Comparison of ENCODE assay signal across 17 cellular contexts in genomic region chr6:34598725-34599124, GRCh38. TPM values are rescaled to one million over a fixed set of nuclear protein-coding genes. Genes with fewer than 3 reads are reported as not detected.
A peak's percentile ranks its signal among the peaks of the same experiment; 100 is the strongest.
DNase-seq lines count a peak whose midpoint lies in the region; ATAC-seq and TF ChIP-seq lines count a peak whose summit lies in the region.
"Had no signal": no experiment of that assay in that cellular context is flagged by ENCODE, and none has a peak within 500 bp of the region (broad histone marks: within the 10 kb centered on the region; RNA-seq: fewer than 3 reads in every experiment).

No MANE protein-coding gene starts in this region.

- H3K4me3 ChIP-seq in transverse colon (no peak overlapping the region), SJCRH30 (no peak overlapping the region)

- H3K27me3 ChIP-seq in transverse colon, result no peaks in the 10 kb centered on the region
- no peaks in the 10 kb centered on the region for H3K27me3 ChIP-seq in SJCRH30

- CTCF ChIA-PET in MCF 10A (lab: Yijun Ruan, JAX), result interaction anchor here (0.6 to 4.5 kb wide), 3 partner anchors 10 to 189 kb away, joined by 3 to 34 read pairs (median 3); no protein-coding TSS in a partner anchor
- CTCF ChIA-PET in activated CD8-positive, alpha-beta T cell treated with anti-CD3 and anti-CD28 coated beads, Interleukin-2, amount 10 ng/mL, durations not matched to agents 7 days and 5 days (lab: Charles Lee), result interaction anchor here (1.9 to 2.6 kb wide), 2 partner anchors 11 to 139 kb away, joined by 6 to 9 read pairs; no protein-coding TSS in a partner anchor

- H3K4me1 Mint-ChIP-seq in MCF 10A (ENCODE audit: insufficient read depth, unreplicated experiment), result peaks cover 29% of the 10 kb centered on the region
- peaks cover 5% of the 10 kb centered on the region for H3K4me1 Mint-ChIP-seq in activated CD8-positive, alpha-beta T cell treated with anti-CD3 and anti-CD28 coated beads, Interleukin-2, amount 10 ng/mL, durations not matched to agents 7 days and 5 days (ENCODE audit: low read depth)

- WGBS in transverse colon (ENCODE audit: low coverage in 1 of 2), 2 donors, result 39 to 50% methylated on average over 1 to 3 of the region's 3 CpGs

- TF ChIP-seq CTCF in MCF 10A (IDR thresholded peaks at IDR 0.05; ENCODE audit: unreplicated experiment) (no peak), transverse colon (IDR thresholded peaks at IDR 0.05) (no peak)

- in situ Hi-C loops in T47D (cut with HindIII; ENCODE audit: low pct_unique_long_range_greater_than_20kb, low sequenced_read_pairs) (no loop called here), transverse colon (cut with MboI; ENCODE audit: low pct_ligation_motif_present in 1 of 4, low pct_unique_long_range_greater_than_20kb in 1 of 4, low sequenced_read_pairs in 3 of 4) (no loop called here)

- H3K27ac ChIP-seq in transverse colon, result peak overlapping the region; percentile 2 to 47 (median 28)
- H3K27ac ChIP-seq in SJCRH30, result no peak overlapping the region

- intact Hi-C loops in MCF 10A (cut with micrococcal nuclease) (no loop called here), transverse colon (cut with DNase I; ENCODE audit: low total_unique reads) (no loop called here)

- POLR2A ChIA-PET in MCF 10A (lab: Yijun Ruan, JAX), result interaction anchor here (1.1 to 1.2 kb wide), 2 partner anchors 10 to 20 kb away, joined by 3 to 5 read pairs; no protein-coding TSS in a partner anchor
- POLR2A ChIA-PET in activated CD8-positive, alpha-beta T cell treated with anti-CD3 and anti-CD28 coated beads, Interleukin-2, amount 10 ng/mL, durations not matched to agents 7 days and 5 days (lab: Charles Lee), result interaction anchor here (0.9 kb wide), 1 partner anchor 651 kb away, joined by 3 read pairs; no protein-coding TSS in a partner anchor

- peaks cover 8% of the 10 kb centered on the region for H3K36me3 Mint-ChIP-seq in MCF 10A (ENCODE audit: insufficient read depth, unreplicated experiment)
- no peaks in the 10 kb centered on the region for H3K36me3 Mint-ChIP-seq in activated CD8-positive, alpha-beta T cell treated with anti-CD3 and anti-CD28 coated beads, Interleukin-2, amount 10 ng/mL, durations not matched to agents 7 days and 5 days (ENCODE audit: low read depth)

- H3K9me3 ChIP-seq in transverse colon, result no peaks in the 10 kb centered on the region
- H3K9me3 ChIP-seq in SJCRH30 (replicated peaks), result no peaks in the 10 kb centered on the region
- H3K9me3 ChIP-seq: Caco-2 had no signal

- no peak overlapping the region for H3K4me3 Mint-ChIP-seq in MCF 10A (ENCODE audit: unreplicated experiment)
- H3K4me3 Mint-ChIP-seq in activated CD8-positive, alpha-beta T cell treated with anti-CD3 and anti-CD28 coated beads, Interleukin-2, amount 10 ng/mL, durations not matched to agents 7 days and 5 days, result no peak overlapping the region
- H3K4me3 Mint-ChIP-seq: stimulated activated naive B cell treated with anti-CD40 and anti-IgM and Interleukin-4, amounts not matched to agents 10 μg/mL and 1 μg/mL and 100 μg/mL, for 72 hours had no signal

- TF ChIP-seq EP300 in transverse colon (IDR thresholded peaks at IDR 0.05; ENCODE audit: low read depth), result no peak

- BruUV-seq in MCF 10A (replicated peaks; lab: Mats Ljungman, UMichigan), result no TSS peak

- no peaks in the 10 kb centered on the region for H3K9me3 Mint-ChIP-seq in MCF 10A (ENCODE audit: unreplicated experiment)
- no peaks in the 10 kb centered on the region for H3K9me3 Mint-ChIP-seq in activated CD8-positive, alpha-beta T cell treated with anti-CD3 and anti-CD28 coated beads, Interleukin-2, amount 10 ng/mL, durations not matched to agents 7 days and 5 days (ENCODE audit: insufficient read depth)
- H3K9me3 Mint-ChIP-seq: stimulated activated naive B cell treated with anti-CD40 and anti-IgM and Interleukin-4, amounts not matched to agents 10 μg/mL and 1 μg/mL and 100 μg/mL, for 72 hours had no signal

- H3K4me1 ChIP-seq in transverse colon, result peaks cover 6 to 50% (median 28%) of the 10 kb centered on the region in 4 donors
- no peaks in the 10 kb centered on the region for H3K4me1 ChIP-seq in SJCRH30

- no peak for ATAC-seq in activated CD8-positive, alpha-beta T cell treated with anti-CD3 and anti-CD28 coated beads, Interleukin-2, amount 10 ng/mL, durations not matched to agents 7 days and 5 days
- no peak for ATAC-seq in HG03378 (IDR thresholded peaks at IDR 0.05; ENCODE audit: unreplicated experiment)
- ATAC-seq: activated CD4-positive, CD25-positive, alpha-beta regulatory T cell treated with anti-CD3 and anti-CD28 coated beads, Interleukin-2, amount 50 U/mL, for 24 hours; stimulated activated naive B cell treated with anti-CD40 and anti-IgM and Interleukin-4, amounts not matched to agents 10 μg/mL and 1 μg/mL and 100 μg/mL, for 72 hours had no signal

- H3K27me3 Mint-ChIP-seq in MCF 10A (ENCODE audit: insufficient read depth, unreplicated experiment), result no peaks in the 10 kb centered on the region
- no peaks in the 10 kb centered on the region for H3K27me3 Mint-ChIP-seq in activated CD8-positive, alpha-beta T cell treated with anti-CD3 and anti-CD28 coated beads, Interleukin-2, amount 10 ng/mL, durations not matched to agents 7 days and 5 days (ENCODE audit: low read depth)
- H3K27me3 Mint-ChIP-seq: stimulated activated naive B cell treated with anti-CD40 and anti-IgM and Interleukin-4, amounts not matched to agents 10 μg/mL and 1 μg/mL and 100 μg/mL, for 72 hours had no signal

- H3K27ac Mint-ChIP-seq in MCF 10A (ENCODE audit: low read depth, unreplicated experiment), result no peak overlapping the region
- no peak overlapping the region for H3K27ac Mint-ChIP-seq in activated CD8-positive, alpha-beta T cell treated with anti-CD3 and anti-CD28 coated beads, Interleukin-2, amount 10 ng/mL, durations not matched to agents 7 days and 5 days
- H3K27ac Mint-ChIP-seq: stimulated activated naive B cell treated with anti-CD40 and anti-IgM and Interleukin-4, amounts not matched to agents 10 μg/mL and 1 μg/mL and 100 μg/mL, for 72 hours had no signal

- DNase-seq in T47D (ENCODE audit: low read depth in 1 of 2, low spot score in 1 of 2) (peak; percentile 18 to 95), MCF 10A (ENCODE audit: unreplicated experiment) (no peak), fibroblast of gingiva (ENCODE audit: low read depth) (peak; percentile 69), midbrain (lab: John Stamatoyannopoulos, UW) (peak; percentile 52), transverse colon (no peak), SJCRH30 (no peak)
- no peak for DNase-seq in activated CD8-positive, alpha-beta T cell treated with anti-CD3 and anti-CD28 coated beads, Interleukin-2, amount 10 ng/mL, durations not matched to agents 7 days and 5 days
- DNase-seq: Caco-2; foreskin melanocyte; NCI-H1417 treated with DMSO at 0.1 percent for 48 hours; NCI-H446 treated with DMSO at 0.1 percent for 48 hours; retina; stimulated activated CD4-positive, alpha-beta T cell treated with anti-CD3 and anti-CD28 coated beads, Interleukin-4, amount 100 ng/mL, for 4 hours; stimulated activated naive B cell treated with anti-CD40 and anti-IgM and Interleukin-4, amounts not matched to agents 10 μg/mL and 1 μg/mL and 100 μg/mL, for 72 hours had no signal

- H3K36me3 ChIP-seq in transverse colon (no peaks in the 10 kb centered on the region), SJCRH30 (peaks cover 3% of the 10 kb centered on the region; the same call in 1 of the 2 replicates)

- TF ChIP-seq POLR2A in transverse colon (IDR thresholded peaks at IDR 0.05), result no peak

RNA-seq across cellular contexts. Expression of gene SPDEF, which starts 42.6 kb away (rescaled TPM):
- total RNA-seq in MCF 10A (2022), result not detected in 2 replicates
- 10 to 100 TPM in 3 of 4 donors, 1 to 10 TPM in 1; 9.0 to 57.3 (median 31.5) TPM for total RNA-seq in transverse colon
- not detected in 2 replicates for total RNA-seq in SJCRH30 (2014; rRNA removed; shearing (Covaris generic))
- under 1 TPM in 1 of 2 experiments, not detected in 1; 0.13 TPM for total RNA-seq in activated CD8-positive, alpha-beta T cell treated with anti-CD3 and anti-CD28 coated beads, Interleukin-2, amount 10 ng/mL, durations not matched to agents 7 days and 5 days
- total RNA-seq: A673 had no signal

Comparison
In these comparisons a context has a peak if more than half of its experiments do, and no peak if none do; other contexts are left out.
1. DNase-seq: peak in T47D (2 of 2), fibroblast of gingiva (single experiment) and midbrain (single experiment); none in MCF 10A (single experiment), transverse colon (single experiment), SJCRH30 (0 of 2) and activated CD8-positive, alpha-beta T cell treated with anti-CD3 and anti-CD28 coated beads, Interleukin-2, amount 10 ng/mL, durations not matched to agents 7 days and 5 days (single experiment).